In genomic region chr1:185911978-185912377, GRCh38 we compare ENCODE assay signal across 1 cellular context.
TF ChIP-seq lines count a peak whose summit lies in the region.

No MANE protein-coding gene starts in this region.

TF ChIP-seq in WTC11, 78 proteins besides CTCF, POLR2A, EP300 and RAD21 (continued from another document):
- no peak for TF ChIP-seq E2F4 (CRISPR knock-in tag; IDR thresholded peaks at IDR 0.05; ENCODE audit: borderline replicate concordance, low read depth)
- no peak for TF ChIP-seq NR3C1 (CRISPR knock-in tag; conservative IDR thresholded peaks at IDR 0.05; ENCODE audit: low read depth)
- no peak for TF ChIP-seq FOXJ3 (CRISPR knock-in tag; IDR thresholded peaks at IDR 0.05; ENCODE audit: borderline replicate concordance)
- TF ChIP-seq, protein P1, sequence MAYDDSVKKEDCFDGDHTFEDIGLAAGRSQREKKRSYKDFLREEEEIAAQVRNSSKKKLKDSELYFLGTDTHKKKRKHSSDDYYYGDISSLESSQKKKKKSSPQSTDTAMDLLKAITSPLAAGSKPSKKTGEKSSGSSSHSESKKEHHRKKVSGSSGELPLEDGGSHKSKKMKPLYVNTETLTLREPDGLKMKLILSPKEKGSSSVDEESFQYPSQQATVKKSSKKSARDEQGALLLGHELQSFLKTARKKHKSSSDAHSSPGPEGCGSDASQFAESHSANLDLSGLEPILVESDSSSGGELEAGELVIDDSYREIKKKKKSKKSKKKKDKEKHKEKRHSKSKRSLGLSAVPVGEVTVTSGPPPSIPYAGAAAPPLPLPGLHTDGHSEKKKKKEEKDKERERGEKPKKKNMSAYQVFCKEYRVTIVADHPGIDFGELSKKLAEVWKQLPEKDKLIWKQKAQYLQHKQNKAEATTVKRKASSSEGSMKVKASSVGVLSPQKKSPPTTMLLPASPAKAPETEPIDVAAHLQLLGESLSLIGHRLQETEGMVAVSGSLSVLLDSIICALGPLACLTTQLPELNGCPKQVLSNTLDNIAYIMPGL (CRISPR knock-in tag; IDR thresholded peaks at IDR 0.05): no peak
- TF ChIP-seq ZNF671 (CRISPR knock-in tag; IDR thresholded peaks at IDR 0.05): no peak
- TF ChIP-seq, protein P2, sequence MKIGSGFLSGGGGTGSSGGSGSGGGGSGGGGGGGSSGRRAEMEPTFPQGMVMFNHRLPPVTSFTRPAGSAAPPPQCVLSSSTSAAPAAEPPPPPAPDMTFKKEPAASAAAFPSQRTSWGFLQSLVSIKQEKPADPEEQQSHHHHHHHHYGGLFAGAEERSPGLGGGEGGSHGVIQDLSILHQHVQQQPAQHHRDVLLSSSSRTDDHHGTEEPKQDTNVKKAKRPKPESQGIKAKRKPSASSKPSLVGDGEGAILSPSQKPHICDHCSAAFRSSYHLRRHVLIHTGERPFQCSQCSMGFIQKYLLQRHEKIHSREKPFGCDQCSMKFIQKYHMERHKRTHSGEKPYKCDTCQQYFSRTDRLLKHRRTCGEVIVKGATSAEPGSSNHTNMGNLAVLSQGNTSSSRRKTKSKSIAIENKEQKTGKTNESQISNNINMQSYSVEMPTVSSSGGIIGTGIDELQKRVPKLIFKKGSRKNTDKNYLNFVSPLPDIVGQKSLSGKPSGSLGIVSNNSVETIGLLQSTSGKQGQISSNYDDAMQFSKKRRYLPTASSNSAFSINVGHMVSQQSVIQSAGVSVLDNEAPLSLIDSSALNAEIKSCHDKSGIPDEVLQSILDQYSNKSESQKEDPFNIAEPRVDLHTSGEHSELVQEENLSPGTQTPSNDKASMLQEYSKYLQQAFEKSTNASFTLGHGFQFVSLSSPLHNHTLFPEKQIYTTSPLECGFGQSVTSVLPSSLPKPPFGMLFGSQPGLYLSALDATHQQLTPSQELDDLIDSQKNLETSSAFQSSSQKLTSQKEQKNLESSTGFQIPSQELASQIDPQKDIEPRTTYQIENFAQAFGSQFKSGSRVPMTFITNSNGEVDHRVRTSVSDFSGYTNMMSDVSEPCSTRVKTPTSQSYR (CRISPR knock-in tag; IDR thresholded peaks at IDR 0.05): no peak
- no peak for TF ChIP-seq ZNF219 (CRISPR knock-in tag; IDR thresholded peaks at IDR 0.05; ENCODE audit: borderline replicate concordance)
- no peak for TF ChIP-seq GABPB1 (CRISPR knock-in tag; IDR thresholded peaks at IDR 0.05)
- TF ChIP-seq SMAD4 (CRISPR knock-in tag; IDR thresholded peaks at IDR 0.05): no peak
- TF ChIP-seq, protein P3, sequence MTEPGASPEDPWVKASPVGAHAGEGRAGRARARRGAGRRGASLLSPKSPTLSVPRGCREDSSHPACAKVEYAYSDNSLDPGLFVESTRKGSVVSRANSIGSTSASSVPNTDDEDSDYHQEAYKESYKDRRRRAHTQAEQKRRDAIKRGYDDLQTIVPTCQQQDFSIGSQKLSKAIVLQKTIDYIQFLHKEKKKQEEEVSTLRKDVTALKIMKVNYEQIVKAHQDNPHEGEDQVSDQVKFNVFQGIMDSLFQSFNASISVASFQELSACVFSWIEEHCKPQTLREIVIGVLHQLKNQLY (CRISPR knock-in tag; IDR thresholded peaks at IDR 0.05): no peak
- no peak for TF ChIP-seq CREM (CRISPR knock-in tag; IDR thresholded peaks at IDR 0.05)
- no peak for TF ChIP-seq FOXP4 (CRISPR knock-in tag; IDR thresholded peaks at IDR 0.05)
- no peak for TF ChIP-seq EMX1 (CRISPR knock-in tag; IDR thresholded peaks at IDR 0.05)
